14 cellular contexts compared by ENCODE assay signal in the genomic region with DNA sequence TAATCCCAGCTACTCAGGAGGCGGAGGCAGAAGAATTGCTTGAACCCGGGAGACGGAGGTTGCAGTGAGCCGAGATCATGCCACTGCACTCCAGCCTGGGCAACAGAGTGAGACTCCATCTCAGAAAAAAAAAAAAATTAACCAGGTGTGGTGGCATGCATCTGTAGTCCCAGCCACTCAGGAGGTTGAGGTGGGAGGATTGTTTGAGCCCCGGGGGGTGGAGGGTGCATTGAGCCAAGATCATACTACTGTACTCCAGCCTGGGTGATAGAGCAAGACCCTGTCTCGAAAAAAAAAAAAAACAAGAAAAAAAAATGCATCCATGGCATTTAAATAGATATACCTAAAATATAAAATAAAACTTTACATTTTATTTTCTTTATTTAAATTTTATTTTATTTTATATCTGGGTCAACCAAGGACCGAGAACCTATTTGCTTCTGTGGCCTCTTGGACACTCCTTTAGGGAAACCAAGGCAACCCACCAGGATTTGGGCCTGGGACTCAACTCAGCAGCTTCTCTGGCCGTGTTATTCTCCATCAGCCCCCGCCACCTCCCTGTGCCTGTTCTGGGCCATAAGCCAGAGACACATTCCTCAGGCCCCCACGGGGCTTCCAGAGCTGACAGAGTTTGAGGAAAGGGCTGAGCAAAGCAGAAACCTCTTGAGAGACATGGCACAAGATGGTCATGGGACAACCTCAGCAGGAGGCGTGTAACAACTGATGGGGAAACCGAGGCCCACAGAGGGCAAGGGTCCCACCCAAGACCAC. TPM values are rescaled to one million over a fixed set of nuclear protein-coding genes. Genes with fewer than 3 reads are reported as not detected.
A peak's percentile ranks its signal among the peaks of the same experiment; 100 is the strongest.
DNase-seq lines count a peak whose midpoint lies in the region; ATAC-seq and TF ChIP-seq lines count a peak whose summit lies in the region.
"Had no signal": no experiment of that assay in that cellular context is flagged by ENCODE, and none has a peak within 500 bp of the region (broad histone marks: within the 10 kb centered on the region; RNA-seq: fewer than 3 reads in every experiment).

No MANE protein-coding gene starts in this region.

- no peak overlapping the region for H3K27ac Mint-ChIP-seq in activated CD8-positive, alpha-beta T cell treated with anti-CD3 and anti-CD28 coated beads, Interleukin-2, amount 10 ng/mL, durations not matched to agents 7 days and 5 days

- POLR2A ChIA-PET in A673 (lab: Charles Lee; ENCODE audit: low non-redundant PET) = no interaction called here
- POLR2A ChIA-PET in activated CD8-positive, alpha-beta T cell treated with anti-CD3 and anti-CD28 coated beads, Interleukin-2, amount 10 ng/mL, durations not matched to agents 7 days and 5 days (lab: Charles Lee) = no interaction called here

- H3K9me3 Mint-ChIP-seq in activated CD8-positive, alpha-beta T cell treated with anti-CD3 and anti-CD28 coated beads, Interleukin-2, amount 10 ng/mL, durations not matched to agents 7 days and 5 days (ENCODE audit: insufficient read depth) = no peaks in the 10 kb centered on the region
- H3K9me3 Mint-ChIP-seq: IgD-negative memory B cell had no signal

- no peak for ATAC-seq in activated CD8-positive, alpha-beta T cell treated with anti-CD3 and anti-CD28 coated beads, Interleukin-2, amount 10 ng/mL, durations not matched to agents 7 days and 5 days
- no peak for ATAC-seq in HG03139 (IDR thresholded peaks at IDR 0.05; ENCODE audit: unreplicated experiment)
- ATAC-seq: foreskin keratinocyte had no signal

- CTCF ChIA-PET in A673 (lab: Charles Lee) = interaction anchor here (0.6 kb wide), 1 partner anchor 234 kb away, joined by 4 read pairs; no protein-coding TSS in a partner anchor
- CTCF ChIA-PET in activated CD8-positive, alpha-beta T cell treated with anti-CD3 and anti-CD28 coated beads, Interleukin-2, amount 10 ng/mL, durations not matched to agents 7 days and 5 days (lab: Charles Lee) = no interaction called here

- no peak overlapping the region for H3K9ac ChIP-seq in SK-N-MC (ENCODE audit: insufficient read length)

- H3K36me3 Mint-ChIP-seq in activated CD8-positive, alpha-beta T cell treated with anti-CD3 and anti-CD28 coated beads, Interleukin-2, amount 10 ng/mL, durations not matched to agents 7 days and 5 days (ENCODE audit: low read depth) = no peaks in the 10 kb centered on the region

- H3K36me3 ChIP-seq in A673 (ENCODE audit: insufficient read depth, low read length, poor library complexity, severe bottlenecking) (no peaks in the 10 kb centered on the region), SK-N-MC (ENCODE audit: insufficient read depth, low read length) (no peaks in the 10 kb centered on the region), WERI-Rb-1 (no peaks in the 10 kb centered on the region; the same call in 1 of the 2 replicates)

- H3K9me3 ChIP-seq in A673 (ENCODE audit: low read depth, low read length, poor library complexity, severe bottlenecking) = no peaks in the 10 kb centered on the region
- H3K9me3 ChIP-seq in SK-N-MC (ENCODE audit: low read depth, low read length) = no peaks in the 10 kb centered on the region
- H3K9me3 ChIP-seq in WERI-Rb-1 (ENCODE audit: severe bottlenecking) = no peaks in the 10 kb centered on the region
- H3K9me3 ChIP-seq: spleen had no signal

- TF ChIP-seq CTCF in A673 (conservative IDR thresholded peaks at IDR 0.05; ENCODE audit: low read depth, low read length) = no peak
- no peak for TF ChIP-seq CTCF in WERI-Rb-1 (IDR thresholded peaks at IDR 0.05; ENCODE audit: low read depth, low read length)

- no peak overlapping the region for H3K4me3 ChIP-seq in A673 (ENCODE audit: low read depth, low read length, poor library complexity, severe bottlenecking)
- H3K4me3 ChIP-seq in SK-N-MC = no peak overlapping the region
- H3K4me3 ChIP-seq in WERI-Rb-1 (ENCODE audit: low read depth, low read length) = no peak overlapping the region
- H3K4me3 ChIP-seq: spleen had no signal

- intact Hi-C loops in A673 (cut with micrococcal nuclease; ENCODE audit: unreplicated experiment) = no loop called here

- no TSS peak for BruUV-seq in A673 (replicated peaks; lab: Mats Ljungman, UMichigan)

- DNase-seq in A673 (ENCODE audit: low spot score) = peak; percentile 77
- DNase-seq in SK-N-MC (ENCODE audit: low read depth, low spot score) = no peak
- DNase-seq in glomerular visceral epithelial cell (ENCODE audit: extremely low spot score) = peak; percentile 64
- peak in 41 of 56 donors; percentile 5 to 77 (median 37) for DNase-seq in nucleus accumbens (lab: John Stamatoyannopoulos, UW)
- DNase-seq in activated CD8-positive, alpha-beta T cell treated with anti-CD3 and anti-CD28 coated beads, Interleukin-2, amount 10 ng/mL, durations not matched to agents 7 days and 5 days = no peak
- DNase-seq in activated T-cell treated with anti-CD3 and anti-CD28 coated beads for 4 hours = no peak
- no peak for DNase-seq in WERI-Rb-1
- DNase-seq: foreskin keratinocyte, GDM1, NCI-H1930, spleen, T-helper 9 cell had no signal

- H3K27ac ChIP-seq in A673 (ENCODE audit: low read depth, low read length, poor library complexity, severe bottlenecking) (no peak overlapping the region), SK-N-MC (peak overlapping the region; percentile 51), WERI-Rb-1 (no peak overlapping the region)
- H3K27ac ChIP-seq: foreskin keratinocyte, spleen had no signal

- H3K4me1 Mint-ChIP-seq in activated CD8-positive, alpha-beta T cell treated with anti-CD3 and anti-CD28 coated beads, Interleukin-2, amount 10 ng/mL, durations not matched to agents 7 days and 5 days (ENCODE audit: low read depth) = peaks cover under 1% of the 10 kb centered on the region

- H3K27me3 Mint-ChIP-seq in activated CD8-positive, alpha-beta T cell treated with anti-CD3 and anti-CD28 coated beads, Interleukin-2, amount 10 ng/mL, durations not matched to agents 7 days and 5 days (ENCODE audit: low read depth) = peaks cover 4% of the 10 kb centered on the region
- H3K27me3 Mint-ChIP-seq: IgD-negative memory B cell had no signal

- H3K4me1 ChIP-seq in A673 (ENCODE audit: insufficient read depth, low read length, poor library complexity, severe bottlenecking) = peaks cover 6% of the 10 kb centered on the region
- H3K4me1 ChIP-seq: foreskin keratinocyte had no signal

- H3K4me3 Mint-ChIP-seq in activated CD8-positive, alpha-beta T cell treated with anti-CD3 and anti-CD28 coated beads, Interleukin-2, amount 10 ng/mL, durations not matched to agents 7 days and 5 days = no peak overlapping the region
- H3K4me3 Mint-ChIP-seq: IgD-negative memory B cell had no signal

- H3K27me3 ChIP-seq in A673 (replicated peaks; ENCODE audit: insufficient read depth, low read depth, low read length, poor library complexity) = no peaks in the 10 kb centered on the region
- H3K27me3 ChIP-seq in WERI-Rb-1 (ENCODE audit: insufficient read depth, low read depth, severe bottlenecking) = no peaks in the 10 kb centered on the region
- H3K27me3 ChIP-seq: foreskin keratinocyte, spleen had no signal

RNA-seq across cellular contexts. Expression of gene SNTA1, which starts 6.2 kb away (rescaled TPM):
- 4.4 and 7.5 TPM in 2 replicates for total RNA-seq in A673 (2021)
- 10 to 100 TPM; 13.1 to 13.4 TPM for total RNA-seq in activated CD8-positive, alpha-beta T cell treated with anti-CD3 and anti-CD28 coated beads, Interleukin-2, amount 10 ng/mL, durations not matched to agents 7 days and 5 days

RNA-seq across cellular contexts. Expression of gene CDK5RAP1, which starts 36.0 kb away (rescaled TPM):
- total RNA-seq in A673 (2021) = 52.7 and 62.1 TPM in 2 replicates
- total RNA-seq in activated CD8-positive, alpha-beta T cell treated with anti-CD3 and anti-CD28 coated beads, Interleukin-2, amount 10 ng/mL, durations not matched to agents 7 days and 5 days = 10 to 100 TPM; 32.9 to 37.5 TPM

RNA-seq across cellular contexts. Expression of gene CBFA2T2, which starts 52.6 kb away (rescaled TPM):
- total RNA-seq in A673 (2021) = 13.1 and 15.2 TPM in 2 replicates
- total RNA-seq in activated CD8-positive, alpha-beta T cell treated with anti-CD3 and anti-CD28 coated beads, Interleukin-2, amount 10 ng/mL, durations not matched to agents 7 days and 5 days = 10 to 100 TPM; 14.4 to 14.8 TPM

Comparison
In these comparisons a context has a peak if more than half of its experiments do, and no peak if none do; other contexts are left out.
1. DNase-seq: peak in A673 (single experiment), glomerular visceral epithelial cell (single experiment) and nucleus accumbens (41 of 56); none in SK-N-MC (single experiment), activated CD8-positive, alpha-beta T cell treated with anti-CD3 and anti-CD28 coated beads, Interleukin-2, amount 10 ng/mL, durations not matched to agents 7 days and 5 days (single experiment), activated T-cell treated with anti-CD3 and anti-CD28 coated beads for 4 hours (single experiment) and WERI-Rb-1 (single experiment).